In genomic region chr1:106121728-106122127, GRCh38 we compare ENCODE assay signal across 38 cellular contexts.
"Had no signal": no experiment of that assay in that cellular context is flagged by ENCODE, and none has a peak within 500 bp of the region (broad histone marks: within the 10 kb centered on the region; RNA-seq: fewer than 3 reads in every experiment).

No MANE protein-coding gene starts in this region.

- H3K4me1 ChIP-seq: adrenal gland, ascending aorta, body of pancreas, breast epithelium had no signal

- H3K4me1 Mint-ChIP-seq: activated naive CD4-positive, alpha-beta T cell treated with anti-CD3 and anti-CD28 coated beads, Interleukin-2, amount 10 ng/mL, durations not matched to agents 7 days and 5 days; activated naive CD4-positive, alpha-beta T cell treated with anti-CD3 and anti-CD28 coated beads, Interleukin-2, amount 50 U/mL, for 24 hours; activated naive CD8-positive, alpha-beta T cell treated with anti-CD3 and anti-CD28 coated beads for 36 hours; activated naive CD8-positive, alpha-beta T cell treated with anti-CD3 and anti-CD28 coated beads, Interleukin-2, amount 10 ng/mL, durations not matched to agents 7 days and 5 days; activated naive CD8-positive, alpha-beta T cell treated with anti-CD3 and anti-CD28 coated beads, Interleukin-2, amount 50 U/mL, for 24 hours; activated T-helper 17 cell treated with anti-CD3 and anti-CD28 coated beads, Interleukin-2, amount 50 U/mL, for 72 hours; brain; central memory CD8-positive, alpha-beta T cell had no signal

- H3K36me3 Mint-ChIP-seq: activated naive CD4-positive, alpha-beta T cell treated with anti-CD3 and anti-CD28 coated beads, Interleukin-2, amount 10 ng/mL, durations not matched to agents 7 days and 5 days; activated naive CD4-positive, alpha-beta T cell treated with anti-CD3 and anti-CD28 coated beads, Interleukin-2, amount 50 U/mL, for 24 hours; activated naive CD8-positive, alpha-beta T cell; activated naive CD8-positive, alpha-beta T cell treated with anti-CD3 and anti-CD28 coated beads for 36 hours; activated naive CD8-positive, alpha-beta T cell treated with anti-CD3 and anti-CD28 coated beads, Interleukin-2, amount 10 ng/mL, durations not matched to agents 7 days and 5 days; brain had no signal

- H3K9me3 ChIP-seq: ascending aorta had no signal

- H3K9me3 Mint-ChIP-seq: activated naive CD4-positive, alpha-beta T cell treated with anti-CD3 and anti-CD28 coated beads, Interleukin-2, amount 50 U/mL, for 24 hours had no signal

- H3K4me3 Mint-ChIP-seq: activated naive CD4-positive, alpha-beta T cell treated with anti-CD3 and anti-CD28 coated beads for 36 hours; activated naive CD4-positive, alpha-beta T cell treated with anti-CD3 and anti-CD28 coated beads, Interleukin-2, amount 10 ng/mL, durations not matched to agents 7 days and 5 days; activated naive CD4-positive, alpha-beta T cell treated with anti-CD3 and anti-CD28 coated beads, Interleukin-2, amount 50 U/mL, for 24 hours; activated naive CD8-positive, alpha-beta T cell; activated naive CD8-positive, alpha-beta T cell treated with anti-CD3 and anti-CD28 coated beads for 36 hours; activated naive CD8-positive, alpha-beta T cell treated with anti-CD3 and anti-CD28 coated beads, Interleukin-2, amount 10 ng/mL, durations not matched to agents 7 days and 5 days; activated naive CD8-positive, alpha-beta T cell treated with anti-CD3 and anti-CD28 coated beads, Interleukin-2, amount 50 U/mL, for 24 hours; activated T-cell treated with anti-CD3 and anti-CD28 coated beads, Interleukin-2, amount 50 U/mL, for 24 hours; activated T-cell treated with anti-CD3 and anti-CD28 coated beads, Interleukin-2, amount 50 U/mL, for 4 hours; activated T-cell treated with anti-CD3 and anti-CD28 coated beads, Interleukin-2, amount 50 U/mL, for 72 hours; activated T-helper 1 cell treated with anti-CD3 and anti-CD28 coated beads, Interleukin-12 subunit alpha, Interleukin-12 subunit beta, Interleukin-2, Interleukin-4 antibody, amounts not matched to agents 30 ng/mL and 10 ng/mL and 1 ng/mL, durations not matched to agents 14 hours and 24 hours and 36 hours; activated T-helper 17 cell treated with anti-CD3 and anti-CD28 coated beads, Interleukin-2, amount 50 U/mL, for 72 hours; brain; central memory CD8-positive, alpha-beta T cell had no signal

- H3K27ac ChIP-seq: adrenal gland, ascending aorta, body of pancreas, brain microvascular endothelial cell, breast epithelium, cardiac muscle cell had no signal

- H3K27me3 Mint-ChIP-seq: activated naive CD4-positive, alpha-beta T cell treated with anti-CD3 and anti-CD28 coated beads, Interleukin-2, amount 10 ng/mL, durations not matched to agents 7 days and 5 days; activated naive CD4-positive, alpha-beta T cell treated with anti-CD3 and anti-CD28 coated beads, Interleukin-2, amount 50 U/mL, for 24 hours; activated naive CD8-positive, alpha-beta T cell; activated naive CD8-positive, alpha-beta T cell treated with anti-CD3 and anti-CD28 coated beads for 36 hours; activated naive CD8-positive, alpha-beta T cell treated with anti-CD3 and anti-CD28 coated beads, Interleukin-2, amount 10 ng/mL, durations not matched to agents 7 days and 5 days; activated naive CD8-positive, alpha-beta T cell treated with anti-CD3 and anti-CD28 coated beads, Interleukin-2, amount 50 U/mL, for 24 hours; activated T-cell treated with anti-CD3 and anti-CD28 coated beads, Interleukin-2, amount 50 U/mL, for 24 hours; activated T-helper 17 cell treated with anti-CD3 and anti-CD28 coated beads, Interleukin-2, amount 50 U/mL, for 72 hours; brain; central memory CD8-positive, alpha-beta T cell had no signal

- H3K27ac Mint-ChIP-seq: activated naive CD4-positive, alpha-beta T cell treated with anti-CD3 and anti-CD28 coated beads for 36 hours; activated naive CD4-positive, alpha-beta T cell treated with anti-CD3 and anti-CD28 coated beads, Interleukin-2, amount 10 ng/mL, durations not matched to agents 7 days and 5 days; activated naive CD4-positive, alpha-beta T cell treated with anti-CD3 and anti-CD28 coated beads, Interleukin-2, amount 50 U/mL, for 24 hours; activated naive CD4-positive, alpha-beta T cell treated with anti-CD3 and anti-CD28 coated beads, Interleukin-2, amount 50 U/mL, for 72 hours; activated naive CD8-positive, alpha-beta T cell; activated naive CD8-positive, alpha-beta T cell treated with anti-CD3 and anti-CD28 coated beads for 36 hours; activated naive CD8-positive, alpha-beta T cell treated with anti-CD3 and anti-CD28 coated beads, Interleukin-2, amount 10 ng/mL, durations not matched to agents 7 days and 5 days; activated naive CD8-positive, alpha-beta T cell treated with anti-CD3 and anti-CD28 coated beads, Interleukin-2, amount 50 U/mL, for 24 hours; activated T-cell treated with anti-CD3 and anti-CD28 coated beads, Interleukin-2, amount 50 U/mL, for 24 hours; activated T-cell treated with anti-CD3 and anti-CD28 coated beads, Interleukin-2, amount 50 U/mL, for 72 hours; activated T-helper 1 cell treated with anti-CD3 and anti-CD28 coated beads, Interleukin-12 subunit alpha, Interleukin-12 subunit beta, Interleukin-2, Interleukin-4 antibody, amounts not matched to agents 30 ng/mL and 10 ng/mL and 1 ng/mL, durations not matched to agents 14 hours and 24 hours and 36 hours; activated T-helper 17 cell treated with anti-CD3 and anti-CD28 coated beads, Interleukin-2, amount 50 U/mL, for 72 hours; activated T-helper 2 cell treated with anti-CD3 and anti-CD28 coated beads, Interferon-gamma antibody, Interleukin-2, Interleukin-4, amounts not matched to agents 10 μg/mL and 5 μg/mL and 100 μg/mL, durations not matched to agents 14 hours and 24 hours and 36 hours; brain had no signal

- H3K36me3 ChIP-seq: adrenal gland, ascending aorta, brain microvascular endothelial cell, breast epithelium, cardiac muscle cell had no signal

- H3K27me3 ChIP-seq: adrenal gland, ascending aorta, body of pancreas, brain microvascular endothelial cell, breast epithelium, cardiac muscle cell had no signal

- DNase-seq: activated effector memory CD4-positive, alpha-beta T cell treated with anti-CD3 and anti-CD28 coated beads, Interleukin-2, amount 50 U/mL, for 16 hours; activated effector memory CD4-positive, alpha-beta T cell treated with Interleukin-2 at 50 U/mL for 16 hours; activated gamma-delta T cell; activated gamma-delta T cell treated with Interleukin-2 at 50 U/mL for 16 hours; activated naive CD4-positive, alpha-beta T cell; activated naive CD4-positive, alpha-beta T cell treated with anti-CD3 and anti-CD28 coated beads for 36 hours; activated naive CD4-positive, alpha-beta T cell treated with anti-CD3 and anti-CD28 coated beads, Interleukin-2, amount 10 ng/mL, durations not matched to agents 7 days and 5 days; activated naive CD4-positive, alpha-beta T cell treated with anti-CD3 and anti-CD28 coated beads, Interleukin-2, amount 50 U/mL, for 16 hours; activated naive CD4-positive, alpha-beta T cell treated with Interleukin-2 at 50 U/mL for 16 hours; activated naive CD8-positive, alpha-beta T cell treated with anti-CD3 and anti-CD28 coated beads for 36 hours; activated naive CD8-positive, alpha-beta T cell treated with anti-CD3 and anti-CD28 coated beads, Interleukin-2, amount 10 ng/mL, durations not matched to agents 7 days and 5 days; activated naive CD8-positive, alpha-beta T cell treated with anti-CD3 and anti-CD28 coated beads, Interleukin-2, amount 50 U/mL, for 24 hours; activated T-cell treated with anti-CD3 and anti-CD28 coated beads for 4 hours; activated T-cell treated with anti-CD3 and anti-CD28 coated beads, Interleukin-2, amount 50 U/mL, for 1 hour; activated T-cell treated with anti-CD3 and anti-CD28 coated beads, Interleukin-2, amount 50 U/mL, for 24 hours; activated T-cell treated with anti-CD3 and anti-CD28 coated beads, Interleukin-2, amount 50 U/mL, for 4 hours; activated T-cell treated with anti-CD3 and anti-CD28 coated beads, Interleukin-2, amount 50 U/mL, for 48 hours; activated T-cell treated with anti-CD3 and anti-CD28 coated beads, Interleukin-2, amount 50 U/mL, for 72 hours; adrenal gland; amniotic stem cell; amygdala; anterior cingulate cortex; body of pancreas; brain microvascular endothelial cell; caudate nucleus; central memory CD4-positive, alpha-beta T cell; cerebellar nuclear complex had no signal

- ATAC-seq: activated naive CD4-positive, alpha-beta T cell treated with anti-CD3 and anti-CD28 coated beads, Interleukin-2, amount 50 U/mL, for 72 hours; activated naive CD8-positive, alpha-beta T cell treated with anti-CD3 and anti-CD28 coated beads, Interleukin-2, amount 50 U/mL, for 24 hours; activated T-cell treated with anti-CD3 and anti-CD28 coated beads, Interleukin-2, amount 50 U/mL, for 4 hours; activated T-cell treated with anti-CD3 and anti-CD28 coated beads, Interleukin-2, amount 50 U/mL, for 72 hours; activated T-helper 17 cell treated with anti-CD3 and anti-CD28 coated beads, Interleukin-2, amount 50 U/mL, for 72 hours; body of pancreas had no signal

- H3K4me3 ChIP-seq: adrenal gland, ascending aorta, body of pancreas, breast epithelium, cardiac muscle cell had no signal
